13 cellular contexts compared by ENCODE assay signal in genomic region chr4:121243476-121243875, GRCh38.
A peak's percentile ranks its signal among the peaks of the same experiment; 100 is the strongest.
DNase-seq lines count a peak whose midpoint lies in the region; ATAC-seq and TF ChIP-seq lines count a peak whose summit lies in the region.
"Had no signal": no experiment of that assay in that cellular context is flagged by ENCODE, and none has a peak within 500 bp of the region (broad histone marks: within the 10 kb centered on the region; RNA-seq: fewer than 3 reads in every experiment).

No MANE protein-coding gene starts in this region.

- H3K9me3 ChIP-seq in upper lobe of left lung, result no peaks in the 10 kb centered on the region
- H3K9me3 ChIP-seq: gastroesophageal sphincter had no signal

- peak overlapping the region in 3 of 4 donors; percentile 6 to 27 (median 23) for H3K4me3 ChIP-seq in upper lobe of left lung
- H3K4me3 ChIP-seq: gastroesophageal sphincter had no signal

- no peaks in the 10 kb centered on the region for H3K36me3 ChIP-seq in upper lobe of left lung
- H3K36me3 ChIP-seq: gastroesophageal sphincter had no signal

- peak; percentile 37 for DNase-seq in stimulated activated naive CD4-positive, alpha-beta T cell treated with Interleukin-2 at 50 U/mL for 16 hours (lab: John Stamatoyannopoulos, UW)
- no peak for DNase-seq in stimulated activated naive CD4-positive, alpha-beta T cell (lab: John Stamatoyannopoulos, UW)
- no peak for DNase-seq in activated naive CD4-positive, alpha-beta T cell treated with anti-CD3 and anti-CD28 coated beads, Interleukin-2, amount 50 U/mL, for 72 hours (ENCODE audit: low spot score in 2 of 2)
- DNase-seq in upper lobe of left lung (no peak), OCI-M2 (lab: John Stamatoyannopoulos, UW; ENCODE audit: unreplicated experiment) (no peak), progenitor cell of endocrine pancreas (ENCODE audit: low spot score, unreplicated experiment) (no peak), NCI-H526 (lab: John Stamatoyannopoulos, UW) (no peak)
- DNase-seq: mesendoderm, NCI-H82 had no signal

- TF ChIP-seq CTCF in upper lobe of left lung (IDR thresholded peaks at IDR 0.05) (no peak), progenitor cell of endocrine pancreas (IDR thresholded peaks at IDR 0.05; ENCODE audit: unreplicated experiment) (no peak)

- no peaks in the 10 kb centered on the region for H3K9me3 Mint-ChIP-seq in activated naive CD4-positive, alpha-beta T cell treated with anti-CD3 and anti-CD28 coated beads, Interleukin-2, amount 50 U/mL, for 72 hours
- no peaks in the 10 kb centered on the region for H3K9me3 Mint-ChIP-seq in progenitor cell of endocrine pancreas (ENCODE audit: low read depth)
- H3K9me3 Mint-ChIP-seq: brain had no signal

- no peaks in the 10 kb centered on the region for H3K36me3 Mint-ChIP-seq in activated naive CD4-positive, alpha-beta T cell treated with anti-CD3 and anti-CD28 coated beads, Interleukin-2, amount 50 U/mL, for 72 hours
- H3K36me3 Mint-ChIP-seq in progenitor cell of endocrine pancreas (ENCODE audit: insufficient read depth), result no peaks in the 10 kb centered on the region
- H3K36me3 Mint-ChIP-seq: brain had no signal

- WGBS in upper lobe of left lung, 2 donors, result 55 to 65% methylated on average over 8 of the region's 8 CpGs

- no peaks in the 10 kb centered on the region for H3K27me3 ChIP-seq in upper lobe of left lung
- H3K27me3 ChIP-seq: gastroesophageal sphincter had no signal

- H3K4me1 ChIP-seq in upper lobe of left lung, result peaks cover 0 to 12% (median 0%) of the 10 kb centered on the region in 4 donors
- H3K4me1 ChIP-seq: gastroesophageal sphincter had no signal

- TF ChIP-seq EP300 in upper lobe of left lung (IDR thresholded peaks at IDR 0.05), result no peak

- peak; percentile 85 for ATAC-seq in HG03039 (IDR thresholded peaks at IDR 0.05; ENCODE audit: unreplicated experiment)
- ATAC-seq in activated naive CD4-positive, alpha-beta T cell treated with anti-CD3 and anti-CD28 coated beads, Interleukin-2, amount 50 U/mL, for 72 hours, result peak; percentile 58 to 79
- ATAC-seq in upper lobe of left lung (ENCODE audit: low FRiP score in 2 of 2), result no peak
- ATAC-seq: gastroesophageal sphincter had no signal

- H3K27ac ChIP-seq in upper lobe of left lung, result no peak overlapping the region
- H3K27ac ChIP-seq: C4-2B, gastroesophageal sphincter had no signal

- peak overlapping the region; percentile 12 to 53 for H3K27ac Mint-ChIP-seq in activated naive CD4-positive, alpha-beta T cell treated with anti-CD3 and anti-CD28 coated beads, Interleukin-2, amount 50 U/mL, for 72 hours
- no peak overlapping the region for H3K27ac Mint-ChIP-seq in progenitor cell of endocrine pancreas
- H3K27ac Mint-ChIP-seq: brain had no signal

- peaks cover 8% of the 10 kb centered on the region for H3K4me1 Mint-ChIP-seq in progenitor cell of endocrine pancreas (ENCODE audit: low read depth)
- H3K4me1 Mint-ChIP-seq: brain had no signal

- H3K4me3 Mint-ChIP-seq in progenitor cell of endocrine pancreas (ENCODE audit: low read depth), result no peak overlapping the region
- H3K4me3 Mint-ChIP-seq: brain had no signal

- TF ChIP-seq POLR2A in upper lobe of left lung (IDR thresholded peaks at IDR 0.05), result no peak

- H3K27me3 Mint-ChIP-seq in progenitor cell of endocrine pancreas, result no peaks in the 10 kb centered on the region
- H3K27me3 Mint-ChIP-seq: brain had no signal

Comparison
In these comparisons a context has a peak if more than half of its experiments do, and no peak if none do; other contexts are left out.
1. ATAC-seq: peak in HG03039 (single experiment) and activated naive CD4-positive, alpha-beta T cell treated with anti-CD3 and anti-CD28 coated beads, Interleukin-2, amount 50 U/mL, for 72 hours (2 of 2); none in upper lobe of left lung (0 of 2).